Comparison of ENCODE assay signal across 32 cellular contexts in genomic region chr4:171751538-171751937, GRCh38.
DNase-seq lines count a peak whose midpoint lies in the region; ATAC-seq, FAIRE-seq and TF ChIP-seq lines count a peak whose summit lies in the region.
"Had no signal": no experiment of that assay in that cellular context is flagged by ENCODE, and none has a peak within 500 bp of the region (broad histone marks: within the 10 kb centered on the region; RNA-seq: fewer than 3 reads in every experiment).

No MANE protein-coding gene starts in this region.

- no peak overlapping the region for H3K4me2 ChIP-seq in GM12878 (ENCODE audit: control insufficient read depth, insufficient read depth)
- H3K4me2 ChIP-seq: A549; BLaER1; BLaER1 treated with 17β-estradiol and CSF1 and Interleukin-3, amounts not matched to agents 10 nM and 100 nM had no signal

- H3K9ac ChIP-seq in GM12878 (ENCODE audit: control insufficient read depth, insufficient read depth, low read length), result no peak overlapping the region
- H3K9ac ChIP-seq: BLaER1; BLaER1 treated with 17β-estradiol and CSF1 and Interleukin-3, amounts not matched to agents 10 nM and 100 nM had no signal

- H3K36me3 ChIP-seq in GM06990 (ENCODE audit: control insufficient read depth, insufficient read depth, low read length) (no peaks in the 10 kb centered on the region), GM12878 (ENCODE audit: control insufficient read depth in 2 of 2, insufficient read depth in 2 of 2, low read length in 1 of 2) (no peaks in the 10 kb centered on the region)
- H3K36me3 ChIP-seq: BE2C; BLaER1; BLaER1 treated with 17β-estradiol and CSF1 and Interleukin-3, amounts not matched to agents 10 nM and 100 nM had no signal

- intact Hi-C loops in GM12878 (cut with micrococcal nuclease; ENCODE audit: unreplicated experiment), result no loop called here

- TF ChIP-seq CTCF in GM06990 (IDR thresholded peaks at IDR 0.05; ENCODE audit: insufficient read depth, low read length, poor library complexity, severe bottlenecking) (no peak), GM12878 (IDR thresholded peaks at IDR 0.05 in 2 of 3, conservative IDR thresholded peaks at IDR 0.05 in 1 of 3; ENCODE audit: control insufficient read depth in 2 of 3, extremely low read depth in 1 of 3, insufficient read depth in 1 of 3, low read depth in 3 of 3, low read length in 3 of 3) (no peak)

- H2AFZ ChIP-seq in GM12878 (ENCODE audit: control insufficient read depth, low read depth, low read length), result no peak overlapping the region

- peak; percentile 83 for ATAC-seq in GM12878
- ATAC-seq in GM21717 (IDR thresholded peaks at IDR 0.05; ENCODE audit: unreplicated experiment), result no peak
- ATAC-seq: A549; CD8-positive, alpha-beta T cell had no signal

- no peak overlapping the region for H3K27ac ChIP-seq in GM12878 (ENCODE audit: control insufficient read depth, insufficient read depth)
- H3K27ac ChIP-seq: 22Rv1; A549; BLaER1; BLaER1 treated with 17β-estradiol and CSF1 and Interleukin-3, amounts not matched to agents 10 nM and 100 nM; C4-2B had no signal

- no peak for TF ChIP-seq POLR2A in GM12878 (IDR thresholded peaks at IDR 0.05; ENCODE audit: low read depth, low read length)

- RAD21 ChIA-PET in GM12878 (lab: Charles Lee; ENCODE audit: unreplicated experiment), result no interaction called here

- 21% methylated on average over 2 of the region's 2 CpGs for WGBS in GM12878 (ENCODE audit: insufficient coverage, insufficient replicate concordance, low lambda C conversion rate, missing lambda C conversion rate)

- no TSS peak for BruUV-seq in GM12878 (replicated peaks; lab: Mats Ljungman, UMichigan)

- POLR2A ChIA-PET in GM12878 (lab: Charles Lee), result no interaction called here

- no peaks in the 10 kb centered on the region for H3K27me3 ChIP-seq in GM06990 (replicated peaks; ENCODE audit: control insufficient read depth, insufficient read depth, low read length)
- H3K27me3 ChIP-seq in GM12878 (replicated peaks in 1 of 2; ENCODE audit: control insufficient read depth in 2 of 2, insufficient read depth in 2 of 2, low read length in 1 of 2), result no peaks in the 10 kb centered on the region
- H3K27me3 ChIP-seq: BE2C; BLaER1; BLaER1 treated with 17β-estradiol and CSF1 and Interleukin-3, amounts not matched to agents 10 nM and 100 nM had no signal

- H4K20me1 ChIP-seq in GM12878 (ENCODE audit: control insufficient read depth, insufficient read depth), result no peaks in the 10 kb centered on the region
- H4K20me1 ChIP-seq: BLaER1; BLaER1 treated with 17β-estradiol and CSF1 and Interleukin-3, amounts not matched to agents 10 nM and 100 nM had no signal

- no peak for TF ChIP-seq RAD21 in GM12878 (IDR thresholded peaks at IDR 0.05; ENCODE audit: insufficient read depth, low read depth, low read length)

- no peaks in the 10 kb centered on the region for H3K4me1 ChIP-seq in GM12878 (ENCODE audit: control insufficient read depth, insufficient read depth, low read length)
- H3K4me1 ChIP-seq: A549; BE2C; BLaER1; BLaER1 treated with 17β-estradiol and CSF1 and Interleukin-3, amounts not matched to agents 10 nM and 100 nM; Caco-2 had no signal

- DNase-seq in GM06990 (ENCODE audit: extremely low read depth, insufficient read length), result peak; percentile 1
- DNase-seq in GM12878 (ENCODE audit: low read depth, low spot score), result peak; percentile 11
- no peak for DNase-seq in middle frontal gyrus (ENCODE audit: extremely low spot score, low spot score)
- no peak for DNase-seq in NCI-H146 (lab: John Stamatoyannopoulos, UW)
- DNase-seq: 8988T; ACHN; AML-193; BE2C; C1 segment of cervical spinal cord; Caco-2; Calu3; CD4-positive, alpha-beta memory T cell; CD4-positive, alpha-beta T cell; CD4-positive, CD25-positive, alpha-beta regulatory T cell; CD8-positive, alpha-beta memory T cell; CD8-positive, alpha-beta T cell; COR-L47; DMS 273 treated with DMSO at 0.1 percent for 48 hours; DMS153; DMS53; DMS79; DMS79 treated with DMSO at 0.1 percent for 48 hours; DND-41; EL had no signal

- FAIRE-seq in A204.1 (lab: Jason Lieb, UNC) (peak; percentile 25), GM12878 (lab: Jason Lieb, UNC) (no peak)
- FAIRE-seq: A549, D721Med had no signal

- no peak overlapping the region for H3K4me3 ChIP-seq in GM06990 (replicated peaks; ENCODE audit: low read depth, low read length)
- H3K4me3 ChIP-seq in GM12878, result no peak overlapping the region
- H3K4me3 ChIP-seq: A549; BLaER1; BLaER1 treated with 17β-estradiol and CSF1 and Interleukin-3, amounts not matched to agents 10 nM and 100 nM had no signal

- no peak for TF ChIP-seq EP300 in GM12878 (IDR thresholded peaks at IDR 0.05; ENCODE audit: borderline replicate concordance in 1 of 2, control insufficient read depth in 1 of 2, low read depth in 2 of 2, low read length in 2 of 2)

- in situ Hi-C loops in GM12878 (cut with MboI), result no loop called here

- H3K79me2 ChIP-seq in GM12878 (ENCODE audit: control insufficient read depth, insufficient read depth, low read length), result no peaks in the 10 kb centered on the region

- SMC1A ChIA-PET in GM12878 (lab: Charles Lee; ENCODE audit: uncharacterized antibody, unreplicated experiment), result no interaction called here

- no peaks in the 10 kb centered on the region for H3K9me3 ChIP-seq in GM12878 (replicated peaks; ENCODE audit: control insufficient read depth, insufficient read depth, low read length)
- H3K9me3 ChIP-seq: A549; BE2C; BLaER1; BLaER1 treated with 17β-estradiol and CSF1 and Interleukin-3, amounts not matched to agents 10 nM and 100 nM; Caco-2 had no signal

- CTCF ChIA-PET in GM12878 (lab: Yijun Ruan, JAX), result no interaction called here

TF ChIP-seq in GM12878, 131 proteins besides CTCF, POLR2A, EP300 and RAD21:
- TF ChIP-seq MTA2 (IDR thresholded peaks at IDR 0.05; ENCODE audit: low read depth), result peak; percentile 91
- peak in 1 of 2 experiments; percentile 24; a peak in 1 of 4 replicates for TF ChIP-seq IKZF2 (IDR thresholded peaks at IDR 0.05)
- 0 out of 2 replicates have a peak, but pooled peaks have one; percentile 11 for TF ChIP-seq ATF7 (IDR thresholded peaks at IDR 0.05; ENCODE audit: low read depth)
- 0 out of 2 replicates have a peak, but pooled peaks have one; percentile 8 for TF ChIP-seq NBN (IDR thresholded peaks at IDR 0.05)
- TF ChIP-seq, protein P1, sequence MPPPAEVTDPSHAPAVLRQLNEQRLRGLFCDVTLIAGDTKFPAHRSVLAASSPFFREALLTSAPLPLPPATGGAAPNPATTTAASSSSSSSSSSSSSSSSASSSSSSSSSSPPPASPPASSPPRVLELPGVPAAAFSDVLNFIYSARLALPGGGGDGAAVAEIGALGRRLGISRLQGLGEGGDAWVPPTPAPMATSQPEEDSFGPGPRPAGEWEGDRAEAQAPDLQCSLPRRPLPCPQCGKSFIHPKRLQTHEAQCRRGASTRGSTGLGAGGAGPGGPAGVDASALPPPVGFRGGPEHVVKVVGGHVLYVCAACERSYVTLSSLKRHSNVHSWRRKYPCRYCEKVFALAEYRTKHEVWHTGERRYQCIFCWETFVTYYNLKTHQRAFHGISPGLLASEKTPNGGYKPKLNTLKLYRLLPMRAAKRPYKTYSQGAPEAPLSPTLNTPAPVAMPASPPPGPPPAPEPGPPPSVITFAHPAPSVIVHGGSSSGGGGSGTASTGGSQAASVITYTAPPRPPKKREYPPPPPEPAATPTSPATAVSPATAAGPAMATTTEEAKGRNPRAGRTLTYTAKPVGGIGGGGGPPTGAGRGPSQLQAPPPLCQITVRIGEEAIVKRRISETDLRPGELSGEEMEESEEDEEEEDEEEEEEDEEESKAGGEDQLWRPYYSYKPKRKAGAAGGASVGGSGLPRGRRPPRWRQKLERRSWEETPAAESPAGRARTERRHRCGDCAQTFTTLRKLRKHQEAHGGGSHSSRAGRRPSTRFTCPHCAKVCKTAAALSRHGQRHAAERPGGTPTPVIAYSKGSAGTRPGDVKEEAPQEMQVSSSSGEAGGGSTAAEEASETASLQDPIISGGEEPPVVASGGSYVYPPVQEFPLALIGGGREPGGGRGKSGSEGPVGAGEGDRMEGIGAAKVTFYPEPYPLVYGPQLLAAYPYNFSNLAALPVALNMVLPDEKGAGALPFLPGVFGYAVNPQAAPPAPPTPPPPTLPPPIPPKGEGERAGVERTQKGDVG (CRISPR knock-in tag; IDR thresholded peaks at IDR 0.05), result no peak

Comparison
In these comparisons a context has a peak if more than half of its experiments do, and no peak if none do; other contexts are left out.
1. DNase-seq: peak in GM06990 (single experiment) and GM12878 (single experiment); none in middle frontal gyrus (single experiment) and NCI-H146 (single experiment).